Comparison of ENCODE assay signal across 19 cellular contexts in the genomic region with DNA sequence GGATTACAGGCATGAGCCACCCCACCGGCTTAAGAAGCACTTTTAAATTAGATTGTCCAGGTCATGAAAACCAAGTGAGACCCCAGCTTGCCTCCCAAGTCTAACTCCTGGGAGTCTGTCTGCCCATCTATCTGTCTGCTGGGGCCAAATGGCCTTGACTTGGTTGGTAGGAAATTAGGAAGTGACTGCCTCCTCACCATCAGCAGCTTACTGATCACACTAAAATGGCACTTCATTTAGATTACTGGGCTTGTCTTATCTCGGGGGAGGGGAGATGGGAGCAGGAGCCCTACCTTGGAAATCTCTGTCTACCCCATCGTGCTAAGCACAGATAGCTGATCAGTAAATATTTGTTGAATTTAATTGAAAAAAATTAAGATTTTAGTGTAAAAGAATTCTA. TPM values are rescaled to one million over a fixed set of nuclear protein-coding genes. Genes with fewer than 3 reads are reported as not detected.
DNase-seq lines count a peak whose midpoint lies in the region; ATAC-seq and TF ChIP-seq lines count a peak whose summit lies in the region.
"Had no signal": no experiment of that assay in that cellular context is flagged by ENCODE, and none has a peak within 500 bp of the region (broad histone marks: within the 10 kb centered on the region; RNA-seq: fewer than 3 reads in every experiment).

No MANE protein-coding gene starts in this region.

- peaks cover 13% of the 10 kb centered on the region for H3K4me1 ChIP-seq in H9 (ENCODE audit: insufficient read depth, low read length)
- H3K4me1 ChIP-seq in mesendoderm (ENCODE audit: control insufficient read depth, low read depth, low read length): peaks cover 14% of the 10 kb centered on the region

- H3K27me3 Mint-ChIP-seq in H9 (ENCODE audit: low read depth): no peaks in the 10 kb centered on the region; the same call in 1 of the 2 replicates
- H3K27me3 Mint-ChIP-seq in WTC11 (ENCODE audit: low read depth): no peaks in the 10 kb centered on the region

- no peaks in the 10 kb centered on the region for H3K36me3 ChIP-seq in mesendoderm (ENCODE audit: control insufficient read depth, insufficient read depth, low read length)

- H3K9me3 Mint-ChIP-seq in H9: peaks cover 15 to 20% of the 10 kb centered on the region in 2 experiments
- H3K9me3 Mint-ChIP-seq in WTC11: peaks cover 14% of the 10 kb centered on the region
- H3K9me3 Mint-ChIP-seq: CD4-positive, alpha-beta T cell; HFFc6 had no signal

- H2AFZ ChIP-seq in H9 (ENCODE audit: low read length): no peak overlapping the region

- no peak overlapping the region for H4K8ac ChIP-seq in H9 (replicated peaks; ENCODE audit: insufficient read length, low read depth, low read length)
- H4K8ac ChIP-seq in mesendoderm (ENCODE audit: low read depth, low read length): no peak overlapping the region

- no peaks in the 10 kb centered on the region for H3K27me3 ChIP-seq in H9 (ENCODE audit: insufficient read depth, low read length)
- H3K27me3 ChIP-seq in mesendoderm (ENCODE audit: insufficient read depth, low read length, poor library complexity): no peaks in the 10 kb centered on the region

- no peak overlapping the region for H3K9ac ChIP-seq in H9 (ENCODE audit: extremely low read depth, insufficient read length, low read length)
- no peak overlapping the region for H3K9ac ChIP-seq in mesendoderm (ENCODE audit: low read length)

- H3K79me2 ChIP-seq in H9 (ENCODE audit: insufficient read depth, low read length) (no peaks in the 10 kb centered on the region), mesendoderm (ENCODE audit: control insufficient read depth, insufficient read depth, low read length) (no peaks in the 10 kb centered on the region)

- H3K4me1 Mint-ChIP-seq in H9 (peaks cover 44% of the 10 kb centered on the region in 2 experiments), WTC11 (peaks cover 55% of the 10 kb centered on the region)
- H3K4me1 Mint-ChIP-seq: IgD-negative memory B cell had no signal

- H3K27ac ChIP-seq in H9 (ENCODE audit: insufficient read length, low read depth, low read length): no peak overlapping the region
- no peak overlapping the region for H3K27ac ChIP-seq in mesendoderm (ENCODE audit: low read depth, low read length)
- H3K27ac ChIP-seq: C4-2B had no signal

- no CpG with 5 or more reads among the region's 3 CpGs for WGBS in H9 (ENCODE audit: extremely low coverage, insufficient read length, low lambda C conversion rate)
- no CpG with 5 or more reads among the region's 3 CpGs for WGBS in mesendoderm (ENCODE audit: extremely low coverage, insufficient coverage, low lambda C conversion rate)

- H3K9me3 ChIP-seq in H9 (ENCODE audit: control insufficient read depth, low read depth, low read length): no peaks in the 10 kb centered on the region
- H3K9me3 ChIP-seq: Caco-2 had no signal

- POLR2A ChIA-PET in WTC11 (lab: Charles Lee): no interaction called here

- H3K4me2 ChIP-seq in H9 (ENCODE audit: insufficient read depth, insufficient read length, low read length) (no peak overlapping the region), mesendoderm (ENCODE audit: low read length) (no peak overlapping the region)

- CTCF ChIA-PET in WTC11 (lab: Charles Lee): interaction anchor here (0.9 to 1.3 kb wide), 3 partner anchors 13 to 83 kb away, joined by 3 to 5 read pairs (median 4); no protein-coding TSS in a partner anchor

- H2BK120ac ChIP-seq in H9 (ENCODE audit: low read depth, low read length, poor library complexity, severe bottlenecking): no peak overlapping the region
- peak overlapping the region; percentile 62 for H2BK120ac ChIP-seq in mesendoderm (ENCODE audit: low read depth, low read length)

- no peak overlapping the region for H3K18ac ChIP-seq in H9 (ENCODE audit: insufficient read length, low read depth, low read length)
- H3K18ac ChIP-seq in mesendoderm (ENCODE audit: low read length): peak overlapping the region; percentile 87

- H3K4ac ChIP-seq in H9 (ENCODE audit: low read depth, low read length): no peak overlapping the region
- peak overlapping the region; percentile 87 for H3K4ac ChIP-seq in mesendoderm (ENCODE audit: low read depth, low read length)

- H3K27ac Mint-ChIP-seq in H9 (peak overlapping the region; percentile 30 to 81 (median 58); a peak in 2 of 7 replicates), WTC11 (peak overlapping the region; percentile 96)
- H3K27ac Mint-ChIP-seq: CD4-positive, alpha-beta T cell; HFFc6; IgD-negative memory B cell had no signal

- H4K5ac ChIP-seq in H9 (ENCODE audit: insufficient read length, low read depth, low read length): no peak overlapping the region
- H4K5ac ChIP-seq in mesendoderm (ENCODE audit: low read length): no peak overlapping the region

- no peak overlapping the region for H3T11ph ChIP-seq in H9 (ENCODE audit: low read length)

- H2BK12ac ChIP-seq in H9 (ENCODE audit: insufficient read length, low read depth, low read length): no peak overlapping the region

- H3K79me1 ChIP-seq in H9 (ENCODE audit: insufficient read depth, low read depth, low read length, poor library complexity, severe bottlenecking): no peaks in the 10 kb centered on the region
- no peaks in the 10 kb centered on the region for H3K79me1 ChIP-seq in mesendoderm (ENCODE audit: low read length)

- H2BK15ac ChIP-seq in H9 (ENCODE audit: low read depth, low read length) (no peak overlapping the region), mesendoderm (replicated peaks; ENCODE audit: low read depth) (no peak overlapping the region)

- no peak for TF ChIP-seq CTCF in H9 (conservative IDR thresholded peaks at IDR 0.05)
- no peak for TF ChIP-seq CTCF in WTC11 (IDR thresholded peaks at IDR 0.05)

- H4K20me1 ChIP-seq in H9 (ENCODE audit: control insufficient read depth, insufficient read depth, insufficient read length): no peaks in the 10 kb centered on the region

- H4K91ac ChIP-seq in H9 (ENCODE audit: insufficient read length, low read depth, low read length): no peak overlapping the region

- no peak for ATAC-seq in WTC11
- no peak for ATAC-seq in GM19035 (IDR thresholded peaks at IDR 0.05; ENCODE audit: unreplicated experiment)
- no peak for ATAC-seq in HG02981 (IDR thresholded peaks at IDR 0.05; ENCODE audit: unreplicated experiment)
- ATAC-seq: HCT116, HepG2 had no signal

- H3K56ac ChIP-seq in H9 (ENCODE audit: insufficient read length, low read depth, low read length): no peak overlapping the region
- peak overlapping the region; percentile 52 for H3K56ac ChIP-seq in mesendoderm (ENCODE audit: low read length)

- no peak overlapping the region for H2BK20ac ChIP-seq in H9 (ENCODE audit: low read depth, low read length, poor library complexity, severe bottlenecking)

- H3K23me2 ChIP-seq in H9 (ENCODE audit: insufficient read length, low read depth, low read length, poor library complexity, severe bottlenecking): peaks cover 12% of the 10 kb centered on the region

- no peak overlapping the region for H3K14ac ChIP-seq in H9 (ENCODE audit: insufficient read depth, low read length)

- DNase-seq in H9 (no peak), WTC11 (ENCODE audit: low spot score) (no peak), mesendoderm (peak; percentile 92), NCI-H526 (lab: John Stamatoyannopoulos, UW) (no peak)
- DNase-seq: AML-193; Caco-2; CD4-positive, alpha-beta T cell; GDM1; GOT3; HFFc6; KBM-7 had no signal

- peaks cover 0 to 14% (median 10%) of the 10 kb centered on the region in 3 experiments; a peak in 5 of 7 replicates for H3K36me3 Mint-ChIP-seq in H9 (ENCODE audit: insufficient read depth in 1 of 3, low read depth in 3 of 3)
- H3K36me3 Mint-ChIP-seq in WTC11: peaks cover 18% of the 10 kb centered on the region
- H3K36me3 Mint-ChIP-seq: IgD-negative memory B cell had no signal

- no peak overlapping the region for H2BK5ac ChIP-seq in H9 (ENCODE audit: insufficient read length, low read length)
- H2BK5ac ChIP-seq in mesendoderm (ENCODE audit: low read length): peak overlapping the region; percentile 79

- H2AK5ac ChIP-seq in H9 (ENCODE audit: insufficient read length, low read length): no peak overlapping the region
- H2AK5ac ChIP-seq in mesendoderm (ENCODE audit: low read length): no peak overlapping the region

- no peak overlapping the region for H3K23ac ChIP-seq in H9 (ENCODE audit: insufficient read length, low read depth, low read length)
- H3K23ac ChIP-seq in mesendoderm (ENCODE audit: low read length): no peak overlapping the region

- H3K4me3 ChIP-seq in mesendoderm (ENCODE audit: low read length): no peak overlapping the region

- H3K4me3 Mint-ChIP-seq in H9 (no peak overlapping the region), WTC11 (no peak overlapping the region)
- H3K4me3 Mint-ChIP-seq: CD4-positive, alpha-beta T cell; HFFc6; IgD-negative memory B cell had no signal

TF ChIP-seq in WTC11, 78 proteins besides CTCF, POLR2A, EP300 and RAD21 (continues in another document):
- TF ChIP-seq FOXP4 (CRISPR knock-in tag; IDR thresholded peaks at IDR 0.05) (no peak), ZNF423 (CRISPR knock-in tag; IDR thresholded peaks at IDR 0.05) (no peak), ELF4 (CRISPR knock-in tag; IDR thresholded peaks at IDR 0.05; ENCODE audit: low read depth) (no peak), KAT7 (CRISPR knock-in tag; IDR thresholded peaks at IDR 0.05; ENCODE audit: borderline replicate concordance) (no peak), HMGA2 (CRISPR knock-in tag; IDR thresholded peaks at IDR 0.05) (no peak), MYBL2 (CRISPR knock-in tag; IDR thresholded peaks at IDR 0.05) (no peak)

RNA-seq across cellular contexts. Expression of gene LRRC2, which starts 5.6 kb away (rescaled TPM):
- 2.6 and 3.4 TPM in 2 replicates for total RNA-seq in H9 (2021)
- total RNA-seq in WTC11 (2021): 4.0 to 4.9 TPM (median 4.9 TPM) in 3 replicates
- 3.4 TPM for polyA plus RNA-seq in mesendoderm (2013, experiment 1 of 2)
- polyA plus RNA-seq in mesendoderm (2013, experiment 2 of 2): 3.4 TPM

RNA-seq across cellular contexts. Expression of gene FAM240A, which starts 40.6 kb away (rescaled TPM):
- total RNA-seq in H9 (2021) (0.11 TPM in 1 of 2 replicates, not detected in the other), WTC11 (2021) (0.09 to 0.14 TPM (median 0.13 TPM) in 3 replicates)
- 0.07 TPM for polyA plus RNA-seq in mesendoderm (2013, experiment 1 of 2)
- 0.07 TPM for polyA plus RNA-seq in mesendoderm (2013, experiment 2 of 2)
- total RNA-seq: Caco-2; CD4-positive, alpha-beta T cell; Daoy; HepG2; HFFc6 had no signal
- polyA plus RNA-seq: BJ, HepG2, IgD-negative memory B cell had no signal
